ENCODE assay signal across 18 cellular contexts in the genomic region with DNA sequence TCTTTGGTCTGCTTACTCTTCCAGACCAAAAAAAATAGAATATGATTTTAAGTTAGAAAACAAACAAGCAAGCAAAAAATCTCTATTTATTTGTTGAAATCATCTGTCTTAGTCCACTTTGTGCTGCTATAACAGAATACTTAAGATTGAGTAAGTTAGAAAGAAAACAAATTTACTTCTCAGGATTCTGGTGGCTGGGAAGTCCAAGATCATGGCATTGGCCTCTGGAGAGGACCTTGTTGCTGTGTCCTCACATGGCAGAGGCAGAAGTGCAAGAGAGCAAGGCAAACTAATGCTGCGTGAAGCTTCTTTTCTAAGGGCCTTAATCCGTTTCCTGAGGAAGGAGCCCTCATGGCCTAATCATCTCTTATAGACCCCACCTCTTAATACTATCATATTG.
DNase-seq lines count a peak whose midpoint lies in the region; ATAC-seq, FAIRE-seq and TF ChIP-seq lines count a peak whose summit lies in the region.
"Had no signal": no experiment of that assay in that cellular context is flagged by ENCODE, and none has a peak within 500 bp of the region (broad histone marks: within the 10 kb centered on the region; RNA-seq: fewer than 3 reads in every experiment).

No MANE protein-coding gene starts in this region.

- 81% methylated on average over 2 of the region's 2 CpGs for WGBS in HepG2 (ENCODE audit: low lambda C conversion rate)
- 82% methylated on average over 2 of the region's 2 CpGs for WGBS in right lobe of liver (ENCODE audit: insufficient coverage, low coverage, low lambda C conversion rate, missing lambda C conversion rate)

- no peaks in the 10 kb centered on the region for H3K9me3 ChIP-seq in HepG2 (ENCODE audit: low read length)
- H3K9me3 ChIP-seq in right lobe of liver: peaks cover 0 to 2% (median 0%) of the 10 kb centered on the region in 4 donors
- no peaks in the 10 kb centered on the region for H3K9me3 ChIP-seq in HEK293 (ENCODE audit: control insufficient read depth, insufficient read depth, low read depth, low read length)
- H3K9me3 ChIP-seq: HAP-1 had no signal

- H3K4me3 ChIP-seq in HepG2 (replicated peaks in 1 of 3; ENCODE audit: insufficient read depth in 1 of 3, low read depth in 2 of 3, low read length in 3 of 3) (no peak overlapping the region), right lobe of liver (no peak overlapping the region), HEK293 (ENCODE audit: low read depth, low read length) (no peak overlapping the region)
- H3K4me3 ChIP-seq: BLaER1, HAP-1 had no signal

- H3K27ac ChIP-seq in HepG2 (ENCODE audit: extremely low read length, insufficient read depth, low read length) (no peak overlapping the region), right lobe of liver (no peak overlapping the region), HEK293 (ENCODE audit: extremely low read depth, low read depth, low read length) (no peak overlapping the region)
- H3K27ac ChIP-seq: BLaER1, C4-2B had no signal

- H3K79me2 ChIP-seq in HepG2 (ENCODE audit: insufficient read depth, low read length): no peaks in the 10 kb centered on the region

- POLR2A ChIA-PET in HepG2 (lab: Yijun Ruan, JAX): no interaction called here
- POLR2A ChIA-PET in HEK293 (lab: Yijun Ruan, JAX): no interaction called here

- peaks cover 3% of the 10 kb centered on the region for H3K9me3 Mint-ChIP-seq in stimulated activated effector memory CD8-positive, alpha-beta T cell treated with anti-CD3 and anti-CD28 coated beads, Interleukin-12 subunit alpha, Interleukin-12 subunit beta, amount 100 ng/mL, for 72 hours

- no TSS peak for BruUV-seq in HepG2 (replicated peaks; lab: Mats Ljungman, UMichigan)

- intact Hi-C loops in HepG2 (cut with micrococcal nuclease; ENCODE audit: unreplicated experiment) (no loop called here), right lobe of liver (cut with DNase I) (no loop called here)

- H3K36me3 ChIP-seq in HepG2 (replicated peaks in 1 of 2; ENCODE audit: control insufficient read depth in 1 of 2, insufficient read depth in 2 of 2, low read length in 2 of 2): no peaks in the 10 kb centered on the region
- H3K36me3 ChIP-seq in right lobe of liver: no peaks in the 10 kb centered on the region
- H3K36me3 ChIP-seq in HEK293 (ENCODE audit: control insufficient read depth in 2 of 2, insufficient read depth in 1 of 2, low read length in 2 of 2): no peaks in the 10 kb centered on the region
- H3K36me3 ChIP-seq: BLaER1, HAP-1 had no signal

- H3K27ac Mint-ChIP-seq in stimulated activated effector memory CD8-positive, alpha-beta T cell treated with anti-CD3 and anti-CD28 coated beads, Interleukin-12 subunit alpha, Interleukin-12 subunit beta, amount 100 ng/mL, for 72 hours: peak overlapping the region; percentile 26
- H3K27ac Mint-ChIP-seq: B cell; CD4-positive, CD25-positive, alpha-beta regulatory T cell; CD8-positive, alpha-beta T cell had no signal

- H3K27me3 ChIP-seq in HepG2 (ENCODE audit: control insufficient read depth in 1 of 2, insufficient read depth in 2 of 2, low read length in 2 of 2) (peaks cover 0 to 3% of the 10 kb centered on the region in 2 experiments; a peak in 2 of 5 replicates), right lobe of liver (no peaks in the 10 kb centered on the region)
- H3K27me3 ChIP-seq: BLaER1 had no signal

- TF ChIP-seq EP300 in HepG2 (IDR thresholded peaks at IDR 0.05; ENCODE audit: low read depth in 2 of 2, low read length in 2 of 2): no peak
- TF ChIP-seq EP300 in HepG2 (CRISPR knock-in tag; IDR thresholded peaks at IDR 0.05; ENCODE audit: borderline replicate concordance): no peak

- no peaks in the 10 kb centered on the region for H3K4me1 Mint-ChIP-seq in stimulated activated effector memory CD8-positive, alpha-beta T cell treated with anti-CD3 and anti-CD28 coated beads, Interleukin-12 subunit alpha, Interleukin-12 subunit beta, amount 100 ng/mL, for 72 hours
- H3K4me1 Mint-ChIP-seq: B cell had no signal

- no peak for TF ChIP-seq RAD21 in HepG2 (CRISPR knock-in tag; IDR thresholded peaks at IDR 0.05)

- H4K20me1 ChIP-seq in HepG2 (ENCODE audit: insufficient read depth, low read length): no peaks in the 10 kb centered on the region
- H4K20me1 ChIP-seq: BLaER1 had no signal

- no peak for DNase-seq in HepG2 (ENCODE audit: low spot score)
- no peak for DNase-seq in right lobe of liver
- DNase-seq in stimulated activated effector memory CD8-positive, alpha-beta T cell treated with anti-CD3 and anti-CD28 coated beads, Interleukin-12 subunit alpha, Interleukin-12 subunit beta, amount 100 ng/mL, for 72 hours (ENCODE audit: low spot score in 2 of 2): no peak
- DNase-seq in activated effector memory CD4-positive, alpha-beta T cell treated with anti-CD3 and anti-CD28 coated beads, Interleukin-2, amount 50 U/mL, for 16 hours: no peak
- DNase-seq: Caco-2; CD4-positive, CD25-positive, alpha-beta regulatory T cell; CD8-positive, alpha-beta T cell; DMS153; DND-41; GOT3 had no signal

- H3K4me1 ChIP-seq in HepG2 (ENCODE audit: insufficient read depth, low read length) (peaks cover 4% of the 10 kb centered on the region; the same call in 1 of the 2 replicates), right lobe of liver (no peaks in the 10 kb centered on the region), HEK293 (ENCODE audit: control insufficient read depth, insufficient read depth, low read length) (no peaks in the 10 kb centered on the region)

- no peaks in the 10 kb centered on the region for H3K36me3 Mint-ChIP-seq in stimulated activated effector memory CD8-positive, alpha-beta T cell treated with anti-CD3 and anti-CD28 coated beads, Interleukin-12 subunit alpha, Interleukin-12 subunit beta, amount 100 ng/mL, for 72 hours

- TF ChIP-seq POLR2A in HepG2 (IDR thresholded peaks at IDR 0.05; ENCODE audit: insufficient read depth in 1 of 2, low read depth in 2 of 2, low read length in 2 of 2) (no peak), right lobe of liver (IDR thresholded peaks at IDR 0.05) (no peak)

- no peak for FAIRE-seq in HepG2 (lab: Jason Lieb, UNC)
- FAIRE-seq: G401.6, GM12892 had no signal

- no peak overlapping the region for H3K4me3 Mint-ChIP-seq in stimulated activated effector memory CD8-positive, alpha-beta T cell treated with anti-CD3 and anti-CD28 coated beads, Interleukin-12 subunit alpha, Interleukin-12 subunit beta, amount 100 ng/mL, for 72 hours
- H3K4me3 Mint-ChIP-seq: B cell; CD4-positive, CD25-positive, alpha-beta regulatory T cell; CD8-positive, alpha-beta T cell had no signal

- no peak overlapping the region for H3K4me2 ChIP-seq in HepG2 (ENCODE audit: low read depth, low read length)
- H3K4me2 ChIP-seq: BLaER1 had no signal

- CTCF ChIA-PET in HepG2 (lab: Yijun Ruan, JAX; ENCODE audit: low intra/inter-chr PET ratio, low total read pairs): no interaction called here
- CTCF ChIA-PET in HEK293 (lab: Yijun Ruan, JAX): no interaction called here

- no peak for ATAC-seq in HepG2
- no peak for ATAC-seq in right lobe of liver
- ATAC-seq in stimulated activated effector memory CD8-positive, alpha-beta T cell treated with anti-CD3 and anti-CD28 coated beads, Interleukin-12 subunit alpha, Interleukin-12 subunit beta, amount 100 ng/mL, for 72 hours: no peak
- no peak for ATAC-seq in HG02885 (IDR thresholded peaks at IDR 0.05; ENCODE audit: poor library complexity, unreplicated experiment)
- ATAC-seq: CD8-positive, alpha-beta T cell had no signal

- H2AFZ ChIP-seq in HepG2 (ENCODE audit: low read length): no peak overlapping the region

- in situ Hi-C loops in HepG2 (cut with HindIII; ENCODE audit: extremely low pct_ligation_motif_present, low pct_unique_long_range_greater_than_20kb): no loop called here

- H3K9ac ChIP-seq in HepG2 (ENCODE audit: insufficient read depth, low read depth, low read length): no peak overlapping the region
- H3K9ac ChIP-seq: BLaER1 had no signal

- TF ChIP-seq CTCF in HepG2 (CRISPR knock-in tag; IDR thresholded peaks at IDR 0.05) (no peak), right lobe of liver (IDR thresholded peaks at IDR 0.05) (no peak), HEK293 (tag by site-specific recombination; IDR thresholded peaks at IDR 0.05) (no peak)

TF ChIP-seq in HepG2, 621 proteins besides CTCF, POLR2A, EP300 and RAD21:
- TF ChIP-seq SMYD3 (CRISPR knock-in tag; IDR thresholded peaks at IDR 0.05) (no peak), ZNF564 (CRISPR knock-in tag; IDR thresholded peaks at IDR 0.05) (peak; percentile 82; the same call in 1 of the 2 replicates)

TF ChIP-seq in HEK293, 187 proteins besides CTCF, POLR2A, EP300 and RAD21:
- TF ChIP-seq SETDB1 (IDR thresholded peaks at IDR 0.05; ENCODE audit: insufficient read length, low read length) (peak; percentile 78), ZNF146 (tag by site-specific recombination; IDR thresholded peaks at IDR 0.05) (no peak)
